1 cellular context compared by ENCODE assay signal in the genomic region with DNA sequence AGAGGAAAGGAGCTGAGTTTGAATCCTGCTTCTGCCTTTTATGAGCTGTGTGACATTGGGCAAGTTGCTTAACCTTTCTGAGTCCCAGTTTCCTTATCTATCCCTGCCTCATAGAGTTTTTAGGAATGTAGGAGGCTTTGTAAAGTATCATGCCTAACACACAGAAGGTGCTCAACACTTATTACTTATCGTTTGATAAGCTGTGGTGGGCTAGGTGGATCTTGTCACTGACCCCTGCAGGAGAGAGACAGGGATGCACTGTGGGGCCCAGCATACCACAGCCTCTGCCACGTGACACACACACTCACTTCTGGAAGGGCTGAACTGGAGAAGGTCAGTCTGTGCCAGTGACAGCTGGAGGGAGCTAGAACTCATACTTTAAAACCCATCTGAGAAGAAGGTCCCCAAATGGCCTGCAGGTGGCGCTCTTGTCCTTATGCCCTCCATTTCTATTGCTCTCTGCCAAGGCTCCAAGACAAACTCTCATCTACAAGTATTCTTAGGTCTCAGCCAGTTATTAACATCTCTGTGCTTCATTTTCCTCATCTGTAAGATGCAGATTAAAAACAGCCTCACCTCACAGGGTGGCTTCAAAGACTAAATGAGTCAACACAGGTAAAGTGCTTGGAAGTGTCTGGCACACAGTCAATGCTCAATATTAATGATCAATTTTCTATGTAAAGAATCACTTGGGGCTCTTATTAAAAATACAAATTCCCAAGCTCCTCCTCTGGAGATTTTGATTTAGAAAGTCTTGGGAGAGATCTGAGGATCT.
TF ChIP-seq lines count a peak whose summit lies in the region.

No MANE protein-coding gene starts in this region.

TF ChIP-seq in HepG2, 621 proteins besides CTCF, POLR2A, EP300 and RAD21 (continued from another document and continues in another):
- TF ChIP-seq, protein P1, sequence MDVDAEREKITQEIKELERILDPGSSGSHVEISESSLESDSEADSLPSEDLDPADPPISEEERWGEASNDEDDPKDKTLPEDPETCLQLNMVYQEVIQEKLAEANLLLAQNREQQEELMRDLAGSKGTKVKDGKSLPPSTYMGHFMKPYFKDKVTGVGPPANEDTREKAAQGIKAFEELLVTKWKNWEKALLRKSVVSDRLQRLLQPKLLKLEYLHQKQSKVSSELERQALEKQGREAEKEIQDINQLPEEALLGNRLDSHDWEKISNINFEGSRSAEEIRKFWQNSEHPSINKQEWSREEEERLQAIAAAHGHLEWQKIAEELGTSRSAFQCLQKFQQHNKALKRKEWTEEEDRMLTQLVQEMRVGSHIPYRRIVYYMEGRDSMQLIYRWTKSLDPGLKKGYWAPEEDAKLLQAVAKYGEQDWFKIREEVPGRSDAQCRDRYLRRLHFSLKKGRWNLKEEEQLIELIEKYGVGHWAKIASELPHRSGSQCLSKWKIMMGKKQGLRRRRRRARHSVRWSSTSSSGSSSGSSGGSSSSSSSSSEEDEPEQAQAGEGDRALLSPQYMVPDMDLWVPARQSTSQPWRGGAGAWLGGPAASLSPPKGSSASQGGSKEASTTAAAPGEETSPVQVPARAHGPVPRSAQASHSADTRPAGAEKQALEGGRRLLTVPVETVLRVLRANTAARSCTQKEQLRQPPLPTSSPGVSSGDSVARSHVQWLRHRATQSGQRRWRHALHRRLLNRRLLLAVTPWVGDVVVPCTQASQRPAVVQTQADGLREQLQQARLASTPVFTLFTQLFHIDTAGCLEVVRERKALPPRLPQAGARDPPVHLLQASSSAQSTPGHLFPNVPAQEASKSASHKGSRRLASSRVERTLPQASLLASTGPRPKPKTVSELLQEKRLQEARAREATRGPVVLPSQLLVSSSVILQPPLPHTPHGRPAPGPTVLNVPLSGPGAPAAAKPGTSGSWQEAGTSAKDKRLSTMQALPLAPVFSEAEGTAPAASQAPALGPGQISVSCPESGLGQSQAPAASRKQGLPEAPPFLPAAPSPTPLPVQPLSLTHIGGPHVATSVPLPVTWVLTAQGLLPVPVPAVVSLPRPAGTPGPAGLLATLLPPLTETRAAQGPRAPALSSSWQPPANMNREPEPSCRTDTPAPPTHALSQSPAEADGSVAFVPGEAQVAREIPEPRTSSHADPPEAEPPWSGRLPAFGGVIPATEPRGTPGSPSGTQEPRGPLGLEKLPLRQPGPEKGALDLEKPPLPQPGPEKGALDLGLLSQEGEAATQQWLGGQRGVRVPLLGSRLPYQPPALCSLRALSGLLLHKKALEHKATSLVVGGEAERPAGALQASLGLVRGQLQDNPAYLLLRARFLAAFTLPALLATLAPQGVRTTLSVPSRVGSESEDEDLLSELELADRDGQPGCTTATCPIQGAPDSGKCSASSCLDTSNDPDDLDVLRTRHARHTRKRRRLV (CRISPR knock-in tag; IDR thresholded peaks at IDR 0.05) = no peak
- TF ChIP-seq, protein P2, sequence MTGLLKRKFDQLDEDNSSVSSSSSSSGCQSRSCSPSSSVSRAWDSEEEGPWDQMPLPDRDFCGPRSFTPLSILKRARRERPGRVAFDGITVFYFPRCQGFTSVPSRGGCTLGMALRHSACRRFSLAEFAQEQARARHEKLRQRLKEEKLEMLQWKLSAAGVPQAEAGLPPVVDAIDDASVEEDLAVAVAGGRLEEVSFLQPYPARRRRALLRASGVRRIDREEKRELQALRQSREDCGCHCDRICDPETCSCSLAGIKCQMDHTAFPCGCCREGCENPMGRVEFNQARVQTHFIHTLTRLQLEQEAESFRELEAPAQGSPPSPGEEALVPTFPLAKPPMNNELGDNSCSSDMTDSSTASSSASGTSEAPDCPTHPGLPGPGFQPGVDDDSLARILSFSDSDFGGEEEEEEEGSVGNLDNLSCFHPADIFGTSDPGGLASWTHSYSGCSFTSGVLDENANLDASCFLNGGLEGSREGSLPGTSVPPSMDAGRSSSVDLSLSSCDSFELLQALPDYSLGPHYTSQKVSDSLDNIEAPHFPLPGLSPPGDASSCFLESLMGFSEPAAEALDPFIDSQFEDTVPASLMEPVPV (CRISPR knock-in tag; IDR thresholded peaks at IDR 0.05) = no peak
- peak; percentile 26; the same call in 1 of the 2 replicates for TF ChIP-seq ZNF292 (CRISPR knock-in tag; IDR thresholded peaks at IDR 0.05; ENCODE audit: borderline replicate concordance, low read depth)
- no peak for TF ChIP-seq SIX1 (CRISPR knock-in tag; IDR thresholded peaks at IDR 0.05; ENCODE audit: borderline replicate concordance)
- TF ChIP-seq SP2 (CRISPR knock-in tag; IDR thresholded peaks at IDR 0.05) = no peak
- TF ChIP-seq ATM (IDR thresholded peaks at IDR 0.05; ENCODE audit: borderline replicate concordance) = no peak
- no peak for TF ChIP-seq ZNF382 (CRISPR knock-in tag; IDR thresholded peaks at IDR 0.05; ENCODE audit: borderline replicate concordance)
- TF ChIP-seq KLF11 (CRISPR knock-in tag; IDR thresholded peaks at IDR 0.05) = peak; percentile 31; the same call in 1 of the 2 replicates
- TF ChIP-seq, protein P3, sequence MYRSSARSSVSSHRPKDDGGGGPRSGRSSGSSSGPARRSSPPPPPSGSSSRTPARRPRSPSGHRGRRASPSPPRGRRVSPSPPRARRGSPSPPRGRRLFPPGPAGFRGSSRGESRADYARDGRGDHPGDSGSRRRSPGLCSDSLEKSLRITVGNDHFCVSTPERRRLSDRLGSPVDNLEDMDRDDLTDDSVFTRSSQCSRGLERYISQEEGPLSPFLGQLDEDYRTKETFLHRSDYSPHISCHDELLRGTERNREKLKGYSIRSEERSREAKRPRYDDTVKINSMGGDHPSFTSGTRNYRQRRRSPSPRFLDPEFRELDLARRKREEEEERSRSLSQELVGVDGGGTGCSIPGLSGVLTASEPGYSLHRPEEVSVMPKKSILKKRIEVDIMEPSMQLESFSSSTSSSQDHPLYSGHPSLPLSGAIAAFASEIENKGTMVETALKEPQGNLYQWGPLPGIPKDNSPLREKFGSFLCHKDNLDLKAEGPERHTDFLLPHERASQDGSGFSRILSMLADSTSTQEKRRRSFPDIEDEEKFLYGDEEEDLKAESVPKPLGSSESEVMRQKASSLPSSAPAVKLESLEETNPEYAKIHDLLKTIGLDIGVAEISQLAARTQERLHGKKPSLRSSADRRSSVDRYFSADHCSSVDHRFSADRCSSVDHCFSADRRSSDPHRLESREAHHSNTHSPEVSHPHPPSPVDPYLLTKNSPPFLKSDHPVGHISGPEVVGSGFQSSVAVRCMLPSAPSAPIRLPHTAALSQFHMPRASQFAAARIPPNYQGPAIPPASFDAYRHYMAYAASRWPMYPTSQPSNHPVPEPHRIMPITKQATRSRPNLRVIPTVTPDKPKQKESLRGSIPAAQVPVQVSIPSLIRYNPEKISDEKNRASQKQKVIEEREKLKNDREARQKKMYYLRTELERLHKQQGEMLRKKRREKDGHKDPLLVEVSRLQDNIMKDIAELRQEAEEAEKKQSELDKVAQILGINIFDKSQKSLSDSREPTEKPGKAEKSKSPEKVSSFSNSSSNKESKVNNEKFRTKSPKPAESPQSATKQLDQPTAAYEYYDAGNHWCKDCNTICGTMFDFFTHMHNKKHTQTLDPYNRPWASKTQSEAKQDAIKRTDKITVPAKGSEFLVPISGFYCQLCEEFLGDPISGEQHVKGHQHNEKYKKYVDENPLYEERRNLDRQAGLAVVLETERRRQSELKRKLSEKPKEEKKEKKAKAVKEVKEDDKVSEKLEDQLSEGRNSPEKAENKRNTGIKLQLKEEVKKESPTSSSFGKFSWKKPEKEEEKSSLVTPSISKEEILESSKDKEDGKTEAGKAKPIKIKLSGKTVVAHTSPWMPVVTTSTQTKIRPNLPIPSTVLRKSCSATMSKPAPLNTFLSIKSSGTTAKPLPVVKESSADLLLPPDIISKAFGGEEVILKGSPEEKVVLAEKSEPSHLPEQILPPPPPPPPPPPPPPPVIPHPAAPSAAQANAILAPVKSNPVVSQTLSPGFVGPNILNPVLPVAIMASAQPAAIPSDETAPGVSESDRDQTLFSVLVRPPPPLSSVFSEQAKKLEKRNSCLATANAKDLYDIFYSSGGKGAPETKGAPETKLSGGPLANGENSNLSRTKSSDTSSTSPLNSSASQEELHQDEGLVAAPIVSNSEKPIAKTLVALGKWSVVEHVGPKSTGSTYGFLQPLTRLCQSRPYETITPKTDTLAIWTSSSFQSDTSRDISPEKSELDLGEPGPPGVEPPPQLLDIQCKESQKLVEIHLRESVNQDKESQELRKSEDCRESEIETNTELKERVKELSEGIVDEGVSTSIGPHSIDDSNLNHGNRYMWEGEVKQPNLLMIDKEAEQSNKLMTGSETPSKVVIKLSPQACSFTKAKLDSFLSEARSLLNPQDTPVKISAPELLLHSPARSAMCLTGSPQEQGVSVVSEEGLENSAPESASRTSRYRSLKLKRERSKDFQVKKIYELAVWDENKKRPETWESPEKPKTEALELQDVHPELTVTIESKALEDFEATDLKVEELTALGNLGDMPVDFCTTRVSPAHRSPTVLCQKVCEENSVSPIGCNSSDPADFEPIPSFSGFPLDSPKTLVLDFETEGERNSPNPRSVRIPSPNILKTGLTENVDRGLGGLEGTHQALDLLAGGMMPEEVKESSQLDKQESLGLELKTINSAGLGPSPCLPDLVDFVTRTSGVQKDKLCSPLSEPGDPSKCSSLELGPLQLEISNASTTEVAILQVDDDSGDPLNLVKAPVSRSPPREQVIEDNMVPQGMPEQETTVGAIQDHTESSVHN (CRISPR knock-in tag; IDR thresholded peaks at IDR 0.05) = 0 out of 2 replicates have a peak, but pooled peaks have one; percentile 54
- no peak for TF ChIP-seq FOSL1 (CRISPR knock-in tag; IDR thresholded peaks at IDR 0.05; ENCODE audit: borderline replicate concordance)
- no peak for TF ChIP-seq AGO1 (IDR thresholded peaks at IDR 0.05; ENCODE audit: low read depth, low read length, poor library complexity, severe bottlenecking)
- TF ChIP-seq NR2F6 (IDR thresholded peaks at IDR 0.05) = peak; percentile 30; the same call in 1 of the 2 replicates
- peak; percentile 57 for TF ChIP-seq NR2F6 (CRISPR knock-in tag; IDR thresholded peaks at IDR 0.05)
- TF ChIP-seq, protein P4, sequence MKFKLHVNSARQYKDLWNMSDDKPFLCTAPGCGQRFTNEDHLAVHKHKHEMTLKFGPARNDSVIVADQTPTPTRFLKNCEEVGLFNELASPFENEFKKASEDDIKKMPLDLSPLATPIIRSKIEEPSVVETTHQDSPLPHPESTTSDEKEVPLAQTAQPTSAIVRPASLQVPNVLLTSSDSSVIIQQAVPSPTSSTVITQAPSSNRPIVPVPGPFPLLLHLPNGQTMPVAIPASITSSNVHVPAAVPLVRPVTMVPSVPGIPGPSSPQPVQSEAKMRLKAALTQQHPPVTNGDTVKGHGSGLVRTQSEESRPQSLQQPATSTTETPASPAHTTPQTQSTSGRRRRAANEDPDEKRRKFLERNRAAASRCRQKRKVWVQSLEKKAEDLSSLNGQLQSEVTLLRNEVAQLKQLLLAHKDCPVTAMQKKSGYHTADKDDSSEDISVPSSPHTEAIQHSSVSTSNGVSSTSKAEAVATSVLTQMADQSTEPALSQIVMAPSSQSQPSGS (CRISPR knock-in tag; IDR thresholded peaks at IDR 0.05) = peak; percentile 44; the same call in 1 of the 2 replicates
- TF ChIP-seq ZSCAN9 (CRISPR knock-in tag; IDR thresholded peaks at IDR 0.05; ENCODE audit: borderline replicate concordance) = 0 out of 2 replicates have a peak, but pooled peaks have one; percentile 42
- TF ChIP-seq ZNF891 (CRISPR knock-in tag; IDR thresholded peaks at IDR 0.05) = no peak
- no peak for TF ChIP-seq TOE1 (CRISPR knock-in tag; IDR thresholded peaks at IDR 0.05)
- no peak for TF ChIP-seq SMAD9 (CRISPR knock-in tag; IDR thresholded peaks at IDR 0.05)
- no peak for TF ChIP-seq HNRNPUL1 (IDR thresholded peaks at IDR 0.05; ENCODE audit: low read depth, low read length)
- TF ChIP-seq ARID2 (CRISPR knock-in tag; IDR thresholded peaks at IDR 0.05; ENCODE audit: borderline replicate concordance) = no peak
- TF ChIP-seq ZNF143 (CRISPR knock-in tag; IDR thresholded peaks at IDR 0.05) = no peak
- TF ChIP-seq ZNF570 (CRISPR knock-in tag; IDR thresholded peaks at IDR 0.05; ENCODE audit: borderline replicate concordance) = no peak
- no peak for TF ChIP-seq ZNF30 (CRISPR knock-in tag; IDR thresholded peaks at IDR 0.05)
- TF ChIP-seq, protein P5, sequence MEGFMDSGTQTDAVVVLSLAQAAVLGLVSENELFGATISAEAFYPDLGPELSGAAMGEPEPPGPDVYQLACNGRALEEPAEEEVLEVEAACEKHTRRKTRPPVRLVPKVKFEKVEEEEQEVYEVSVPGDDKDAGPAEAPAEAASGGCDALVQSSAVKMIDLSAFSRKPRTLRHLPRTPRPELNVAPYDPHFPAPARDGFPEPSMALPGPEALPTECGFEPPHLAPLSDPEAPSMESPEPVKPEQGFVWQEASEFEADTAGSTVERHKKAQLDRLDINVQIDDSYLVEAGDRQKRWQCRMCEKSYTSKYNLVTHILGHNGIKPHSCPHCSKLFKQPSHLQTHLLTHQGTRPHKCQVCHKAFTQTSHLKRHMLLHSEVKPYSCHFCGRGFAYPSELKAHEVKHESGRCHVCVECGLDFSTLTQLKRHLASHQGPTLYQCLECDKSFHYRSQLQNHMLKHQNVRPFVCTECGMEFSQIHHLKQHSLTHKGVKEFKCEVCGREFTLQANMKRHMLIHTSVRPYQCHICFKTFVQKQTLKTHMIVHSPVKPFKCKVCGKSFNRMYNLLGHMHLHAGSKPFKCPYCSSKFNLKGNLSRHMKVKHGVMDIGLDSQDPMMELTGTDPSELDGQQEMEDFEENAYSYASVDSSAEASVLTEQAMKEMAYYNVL (CRISPR knock-in tag; IDR thresholded peaks at IDR 0.05; ENCODE audit: borderline replicate concordance) = no peak
